10 cellular contexts compared by ENCODE assay signal in genomic region chr11:27215471-27216267, GRCh38.
DNase-seq lines count a peak whose midpoint lies in the region; ATAC-seq and TF ChIP-seq lines count a peak whose summit lies in the region.
"Had no signal": no experiment of that assay in that cellular context is flagged by ENCODE, and none has a peak within 500 bp of the region (broad histone marks: within the 10 kb centered on the region; RNA-seq: fewer than 3 reads in every experiment).

No MANE protein-coding gene starts in this region.

- TF ChIP-seq POLR2A in heart left ventricle (IDR thresholded peaks at IDR 0.05): no peak

- H2BK120ac ChIP-seq in trophoblast cell (ENCODE audit: insufficient read depth, low read length, poor library complexity): peak overlapping the region; percentile 6

- no peak overlapping the region for H3K14ac ChIP-seq in trophoblast cell (ENCODE audit: low read length)

- no peak overlapping the region for H4K8ac ChIP-seq in trophoblast cell (ENCODE audit: low read depth, low read length)

- peak overlapping the region; percentile 4 for H2AK5ac ChIP-seq in trophoblast cell (ENCODE audit: low read length)

- no peak overlapping the region for H3K4me2 ChIP-seq in trophoblast cell (ENCODE audit: low read length)

- peak overlapping the region; percentile 12 for H4K91ac ChIP-seq in trophoblast cell (ENCODE audit: low read depth, low read length)

- no peaks in the 10 kb centered on the region for H3K36me3 ChIP-seq in heart left ventricle
- H3K36me3 ChIP-seq in trophoblast cell (ENCODE audit: control insufficient read depth in 1 of 2, insufficient read depth in 2 of 2, low read length in 2 of 2): no peaks in the 10 kb centered on the region

- H3K23ac ChIP-seq in trophoblast cell (ENCODE audit: low read length): no peak overlapping the region

- ATAC-seq in heart left ventricle: peak; percentile 15 to 59 (median 42)
- no peak for ATAC-seq in GM21515 (IDR thresholded peaks at IDR 0.05; ENCODE audit: unreplicated experiment)
- ATAC-seq: activated T-helper 17 cell treated with anti-CD3 and anti-CD28 coated beads, Interleukin-2, amount 50 U/mL, for 72 hours had no signal

- H3K4ac ChIP-seq in trophoblast cell (ENCODE audit: low read depth, low read length): no peak overlapping the region

- no peak overlapping the region for H3K18ac ChIP-seq in trophoblast cell (ENCODE audit: low read length)

- no peaks in the 10 kb centered on the region for H3K9me3 ChIP-seq in heart left ventricle
- no peaks in the 10 kb centered on the region for H3K9me3 ChIP-seq in trophoblast cell (ENCODE audit: insufficient read depth, low read depth, low read length)

- H3K4me1 ChIP-seq in heart left ventricle (peaks cover 5 to 62% (median 21%) of the 10 kb centered on the region in 12 donors), trophoblast cell (ENCODE audit: control insufficient read depth in 1 of 2, insufficient read depth in 2 of 2, low read length in 2 of 2) (peaks cover 6 to 22% of the 10 kb centered on the region in 2 experiments)

- H2BK5ac ChIP-seq in trophoblast cell (ENCODE audit: low read depth, low read length, poor library complexity): no peak overlapping the region

- peak overlapping the region in 10 of 12 donors; percentile 42 to 74 (median 59) for H3K27ac ChIP-seq in heart left ventricle
- H3K27ac ChIP-seq in trophoblast cell (ENCODE audit: low read depth, low read length): no peak overlapping the region

- no peak overlapping the region for H2BK12ac ChIP-seq in trophoblast cell (ENCODE audit: low read length)

- H3K4me3 ChIP-seq in heart left ventricle (no peak overlapping the region), trophoblast cell (ENCODE audit: low read depth, low read length) (no peak overlapping the region)

- TF ChIP-seq CTCF in heart left ventricle (IDR thresholded peaks at IDR 0.05): no peak

- H3K79me2 ChIP-seq in trophoblast cell (ENCODE audit: control insufficient read depth, insufficient read depth, low read length, poor library complexity): no peaks in the 10 kb centered on the region

- H3K9ac ChIP-seq in trophoblast cell (ENCODE audit: low read length): no peak overlapping the region

- H3K27me3 ChIP-seq in heart left ventricle (no peaks in the 10 kb centered on the region), trophoblast cell (ENCODE audit: insufficient read depth, low read length) (no peaks in the 10 kb centered on the region)

- WGBS in heart left ventricle, 4 donors: 54 to 66% (median 60%) methylated on average over 6 of the region's 6 CpGs
- WGBS in trophoblast cell (ENCODE audit: extremely low coverage, insufficient coverage, insufficient read length): no CpG with 5 or more reads among the region's 6 CpGs

- H2AFZ ChIP-seq in trophoblast cell (ENCODE audit: insufficient read depth, low read length, poor library complexity): no peak overlapping the region

- H4K12ac ChIP-seq in trophoblast cell (ENCODE audit: low read depth, low read length): no peak overlapping the region

- DNase-seq in DMS79 treated with DMSO at 0.1 percent for 48 hours (lab: John Stamatoyannopoulos, UW): peak; percentile 93
- peak; percentile 10 for DNase-seq in NCI-H774 (lab: John Stamatoyannopoulos, UW)
- peak; percentile 27 to 67 (median 41) for DNase-seq in heart left ventricle
- DNase-seq in trophoblast cell: no peak
- no peak for DNase-seq in globus pallidus (ENCODE audit: low spot score)
- DNase-seq in SK-N-DZ (ENCODE audit: low spot score): no peak
- DNase-seq in cerebellum (ENCODE audit: low spot score): no peak
- DNase-seq: stimulated activated CD8-positive, alpha-beta memory T cell treated with anti-CD3 and anti-CD28 coated beads, Interleukin-4, amount 100 ng/mL, for 48 hours had no signal

- peaks cover 16% of the 10 kb centered on the region for H3K79me1 ChIP-seq in trophoblast cell (ENCODE audit: low read length)

- intact Hi-C loops in heart left ventricle (cut with DNase I): no loop called here

Comparison
In these comparisons a context has a peak if more than half of its experiments do, and no peak if none do; other contexts are left out.
1. DNase-seq: peak in DMS79 treated with DMSO at 0.1 percent for 48 hours (single experiment), NCI-H774 (single experiment) and heart left ventricle (5 of 5); none in trophoblast cell (0 of 2), globus pallidus (single experiment), SK-N-DZ (single experiment) and cerebellum (single experiment).